ENCODE assay signal across 8 cellular contexts in genomic region chr4:54226399-54227260, GRCh38. TPM values are rescaled to one million over a fixed set of nuclear protein-coding genes. Genes with fewer than 3 reads are reported as not detected.
DNase-seq lines count a peak whose midpoint lies in the region; ATAC-seq and TF ChIP-seq lines count a peak whose summit lies in the region.

No MANE protein-coding gene starts in this region.

- no peaks in the 10 kb centered on the region for H3K9me3 ChIP-seq in adipocyte (ENCODE audit: control insufficient read depth, low read length)
- H3K9me3 ChIP-seq in iPS-15b (ENCODE audit: control insufficient read depth, insufficient read depth, low read length), result no peaks in the 10 kb centered on the region
- H3K9me3 ChIP-seq in skeletal muscle satellite cell (replicated peaks; ENCODE audit: low read length), result no peaks in the 10 kb centered on the region

- DNase-seq in GM20000 (ENCODE audit: low spot score) (peak; percentile 16), adipocyte (ENCODE audit: low read depth) (peak; percentile 91), NAMALWA (ENCODE audit: low spot score) (no peak), ACHN (no peak)
- DNase-seq in activated CD4-positive, CD25-positive, alpha-beta regulatory T cell (lab: John Stamatoyannopoulos, UW), result no peak

- H3K36me3 ChIP-seq in adipocyte (ENCODE audit: control insufficient read depth, insufficient read depth, low read length, severe bottlenecking) (peaks cover 4% of the 10 kb centered on the region), iPS-15b (ENCODE audit: control insufficient read depth, insufficient read depth, low read length) (no peaks in the 10 kb centered on the region), skeletal muscle satellite cell (ENCODE audit: insufficient read depth, low read length) (no peaks in the 10 kb centered on the region)

- TF ChIP-seq CTCF in GM20000 (IDR thresholded peaks at IDR 0.05; ENCODE audit: extremely low read depth, missing control alignments), result no peak

- in situ Hi-C loops in ACHN (cut with HindIII; ENCODE audit: low pct_ligation_motif_present, low pct_unique_long_range_greater_than_20kb, low sequenced_read_pairs), result no loop called here

- no peak for ATAC-seq in GM19351 (IDR thresholded peaks at IDR 0.05; ENCODE audit: unreplicated experiment)

- H3K4me3 ChIP-seq in adipocyte (ENCODE audit: low read length) (peak overlapping the region; percentile 87), iPS-15b (ENCODE audit: low read depth, low read length) (peak overlapping the region; percentile 85), skeletal muscle satellite cell (ENCODE audit: low read length) (peak overlapping the region; percentile 69)

- no peaks in the 10 kb centered on the region for H3K27me3 ChIP-seq in adipocyte (replicated peaks; ENCODE audit: control insufficient read depth, insufficient read depth, low read length)
- peaks cover 96% of the 10 kb centered on the region for H3K27me3 ChIP-seq in iPS-15b (ENCODE audit: control insufficient read depth, insufficient read depth, low read length)
- H3K27me3 ChIP-seq in skeletal muscle satellite cell (ENCODE audit: control insufficient read depth, insufficient read depth, low read length), result peaks cover 14% of the 10 kb centered on the region

- H3K4me2 ChIP-seq in skeletal muscle satellite cell (ENCODE audit: low read length), result peak overlapping the region; percentile 83

- H3K4me1 ChIP-seq in adipocyte (ENCODE audit: control insufficient read depth, insufficient read depth, low read length), result peaks cover 32% of the 10 kb centered on the region
- peaks cover 9% of the 10 kb centered on the region for H3K4me1 ChIP-seq in iPS-15b (ENCODE audit: control insufficient read depth, insufficient read depth, low read length)
- peaks cover 30% of the 10 kb centered on the region for H3K4me1 ChIP-seq in skeletal muscle satellite cell (ENCODE audit: control insufficient read depth, insufficient read depth, low read length)

- H3K9ac ChIP-seq in adipocyte (ENCODE audit: low read length) (peak overlapping the region; percentile 99), iPS-15b (ENCODE audit: low read depth, low read length) (no peak overlapping the region), skeletal muscle satellite cell (ENCODE audit: low read depth, low read length) (no peak overlapping the region)

RNA-seq across cellular contexts. Expression of gene PDGFRA, which starts 2.5 kb away (rescaled TPM):
- 143 and 180 TPM in 2 replicates for total RNA-seq in skeletal muscle satellite cell (2012; rRNA removed)

Comparison
In these comparisons a context has a peak if more than half of its experiments do, and no peak if none do; other contexts are left out.
1. DNase-seq: peak in GM20000 (single experiment) and adipocyte (single experiment); none in NAMALWA (single experiment), ACHN (single experiment) and activated CD4-positive, CD25-positive, alpha-beta regulatory T cell (0 of 4).
2. Peak in every context shown above with its lines, with median percentiles within 50 percentile points of each other: H3K4me3 ChIP-seq.